Comparison of ENCODE assay signal across 14 cellular contexts in the genomic region with DNA sequence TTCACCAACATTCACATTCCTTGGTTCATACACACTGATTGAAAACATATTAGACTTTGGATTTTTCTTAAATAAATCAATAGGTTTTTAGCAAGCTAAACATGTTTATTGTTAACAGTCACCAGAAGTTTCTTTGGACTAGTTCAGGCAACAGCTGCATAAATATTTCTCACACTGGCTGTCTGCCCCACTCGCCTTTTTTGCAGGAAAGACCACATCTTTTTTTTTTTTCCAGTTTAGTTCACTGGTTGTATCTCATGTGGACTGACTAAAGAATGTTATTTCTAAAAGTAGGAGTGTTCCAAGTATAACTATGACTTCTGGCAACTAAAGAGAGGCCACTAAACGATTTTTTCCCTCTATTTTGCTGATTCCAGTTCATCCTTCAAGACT. TPM values are rescaled to one million over a fixed set of nuclear protein-coding genes. Genes with fewer than 3 reads are reported as not detected.
A peak's percentile ranks its signal among the peaks of the same experiment; 100 is the strongest.
DNase-seq lines count a peak whose midpoint lies in the region; ATAC-seq and TF ChIP-seq lines count a peak whose summit lies in the region.
"Had no signal": no experiment of that assay in that cellular context is flagged by ENCODE, and none has a peak within 500 bp of the region (broad histone marks: within the 10 kb centered on the region; RNA-seq: fewer than 3 reads in every experiment).

No MANE protein-coding gene starts in this region.

- DNase-seq in HCT116 (ENCODE audit: low read depth, low spot score) (no peak), dermis microvascular lymphatic vessel endothelial cell (ENCODE audit: low read depth in 2 of 2) (peak; percentile 47 to 77), left lobe of liver (ENCODE audit: low spot score) (no peak), stomach (no peak), NCI-H1105 treated with DMSO at 0.1 percent for 48 hours (lab: John Stamatoyannopoulos, UW) (no peak), NCI-H1436 (lab: John Stamatoyannopoulos, UW) (no peak), T-helper 9 cell (no peak), SKM-1 (lab: John Stamatoyannopoulos, UW; ENCODE audit: unreplicated experiment) (no peak)
- DNase-seq: activated CD4-positive, alpha-beta T cell treated with anti-CD3 and anti-CD28 coated beads, Interleukin-2, amount 50 U/mL, for 4 hours; activated effector memory CD4-positive, alpha-beta T cell treated with anti-CD3 and anti-CD28 coated beads, Interleukin-2, amount 50 U/mL, for 16 hours; CD4-positive, alpha-beta T cell; NCI-H2171 treated with DMSO at 0.1 percent for 48 hours; T-helper 2 cell had no signal

- no peaks in the 10 kb centered on the region for H3K79me2 ChIP-seq in HCT116 (ENCODE audit: insufficient read depth, low read length)

- POLR2A ChIA-PET in HCT116 (lab: Charles Lee), result no interaction called here

- TF ChIP-seq POLR2A in HCT116 (IDR thresholded peaks at IDR 0.05; ENCODE audit: borderline replicate concordance, extremely low read depth, insufficient read depth, insufficient read length) (no peak), stomach (IDR thresholded peaks at IDR 0.05) (no peak)

- TF ChIP-seq CTCF in HCT116 (IDR thresholded peaks at IDR 0.05 in 2 of 3, conservative IDR thresholded peaks at IDR 0.05 in 1 of 3; ENCODE audit: borderline replicate concordance in 1 of 3, insufficient read depth in 1 of 3, low read depth in 2 of 3, low read length in 2 of 3) (no peak), stomach (IDR thresholded peaks at IDR 0.05) (no peak)

- WGBS in stomach, 5 donors, result 32 to 48% (median 40%) methylated on average over 2 of the region's 2 CpGs

- CTCF ChIA-PET in HCT116 (lab: Charles Lee), result no interaction called here

- H3K27ac ChIP-seq in HCT116 (ENCODE audit: low read depth, low read length) (no peak overlapping the region), stomach (peak overlapping the region in 3 of 5 donors; percentile 22 to 56 (median 50))
- H3K27ac ChIP-seq: neural progenitor cell had no signal

- H3K4me3 ChIP-seq in HCT116 (replicated peaks in 1 of 2; ENCODE audit: low read depth in 1 of 2, low read length in 2 of 2) (no peak overlapping the region), stomach (no peak overlapping the region)
- H3K4me3 ChIP-seq: neural progenitor cell had no signal

- no peak for ATAC-seq in HCT116
- peak; percentile 27 for ATAC-seq in left lobe of liver

- H3K9me3 ChIP-seq in HCT116 (ENCODE audit: control insufficient read depth in 1 of 2, insufficient read depth in 1 of 2, low read depth in 1 of 2, low read length in 2 of 2), result no peaks in the 10 kb centered on the region
- no peaks in the 10 kb centered on the region for H3K9me3 ChIP-seq in stomach

- H3K9me2 ChIP-seq in HCT116 (ENCODE audit: insufficient read depth), result no peaks in the 10 kb centered on the region

- H3K36me3 ChIP-seq in HCT116 (ENCODE audit: control insufficient read depth in 1 of 2, insufficient read depth in 2 of 2, low read length in 2 of 2), result no peaks in the 10 kb centered on the region
- H3K36me3 ChIP-seq in stomach, result no peaks in the 10 kb centered on the region
- H3K36me3 ChIP-seq: neural progenitor cell had no signal

- peak overlapping the region; percentile 71 for H2AFZ ChIP-seq in HCT116 (ENCODE audit: low read depth, low read length, poor library complexity, severe bottlenecking)
- H2AFZ ChIP-seq: neural progenitor cell had no signal

- intact Hi-C loops in HCT116 (cut with micrococcal nuclease), result no loop called here
- intact Hi-C loops in stomach (cut with DNase I; ENCODE audit: low total_unique reads), result no loop called here

- no peak for TF ChIP-seq RAD21 in HCT116 (IDR thresholded peaks at IDR 0.05; ENCODE audit: low read depth)

- no peak overlapping the region for H3K4me2 ChIP-seq in HCT116 (ENCODE audit: low read length)
- H3K4me2 ChIP-seq: neural progenitor cell had no signal

- H3K9ac ChIP-seq in HCT116 (ENCODE audit: low read length), result no peak overlapping the region
- H3K9ac ChIP-seq: neural progenitor cell had no signal

- BruUV-seq in HCT116 (replicated peaks; lab: Mats Ljungman, UMichigan), result no TSS peak

- H3K4me1 ChIP-seq in HCT116 (ENCODE audit: control insufficient read depth in 1 of 2, insufficient read depth in 2 of 2, low read length in 2 of 2) (peaks cover 0 to 2% of the 10 kb centered on the region in 2 experiments; a peak in 1 of 4 replicates), stomach (peaks cover 10 to 55% (median 34%) of the 10 kb centered on the region in 4 donors)
- H3K4me1 ChIP-seq: neural progenitor cell had no signal

- H4K20me1 ChIP-seq in HCT116 (ENCODE audit: insufficient read depth), result no peaks in the 10 kb centered on the region

- no peak for TF ChIP-seq EP300 in stomach (IDR thresholded peaks at IDR 0.05)

- RAD21 ChIA-PET in HCT116 (lab: Charles Lee; ENCODE audit: low non-redundant PET in 1 of 2, low total read pairs in 2 of 2, uncharacterized antibody in 2 of 2, unreplicated experiment in 2 of 2), result no interaction called here

- H3K27me3 ChIP-seq in HCT116 (ENCODE audit: insufficient read depth, low read length), result no peaks in the 10 kb centered on the region
- no peaks in the 10 kb centered on the region for H3K27me3 ChIP-seq in stomach
- H3K27me3 ChIP-seq: neural progenitor cell had no signal

TF ChIP-seq in HCT116, 20 proteins besides CTCF, POLR2A, EP300 and RAD21:
- no peak for TF ChIP-seq POLR2AphosphoS5 (IDR thresholded peaks at IDR 0.05; ENCODE audit: low read depth, low read length)
- no peak for TF ChIP-seq EGR1 (IDR thresholded peaks at IDR 0.05; ENCODE audit: low read depth)
- TF ChIP-seq JUND (IDR thresholded peaks at IDR 0.05), result no peak
- TF ChIP-seq, protein P1, sequence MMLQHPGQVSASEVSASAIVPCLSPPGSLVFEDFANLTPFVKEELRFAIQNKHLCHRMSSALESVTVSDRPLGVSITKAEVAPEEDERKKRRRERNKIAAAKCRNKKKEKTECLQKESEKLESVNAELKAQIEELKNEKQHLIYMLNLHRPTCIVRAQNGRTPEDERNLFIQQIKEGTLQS (IDR thresholded peaks at IDR 0.05), result no peak
- TF ChIP-seq, protein P2, sequence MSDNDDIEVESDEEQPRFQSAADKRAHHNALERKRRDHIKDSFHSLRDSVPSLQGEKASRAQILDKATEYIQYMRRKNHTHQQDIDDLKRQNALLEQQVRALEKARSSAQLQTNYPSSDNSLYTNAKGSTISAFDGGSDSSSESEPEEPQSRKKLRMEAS (IDR thresholded peaks at IDR 0.05), result no peak
- no peak for TF ChIP-seq SIN3A (IDR thresholded peaks at IDR 0.05; ENCODE audit: low read depth)
- TF ChIP-seq ZNF274 (IDR thresholded peaks at IDR 0.05; ENCODE audit: low read depth, low read length), result no peak
- TF ChIP-seq ELF1 (IDR thresholded peaks at IDR 0.05; ENCODE audit: borderline replicate concordance, low read depth), result no peak
- TF ChIP-seq YY1 (IDR thresholded peaks at IDR 0.05; ENCODE audit: extremely low read depth, insufficient replicate concordance, low read depth, low read length), result no peak
- no peak for TF ChIP-seq CBX3 (IDR thresholded peaks at IDR 0.05; ENCODE audit: low read depth)
- TF ChIP-seq CEBPB (IDR thresholded peaks at IDR 0.05; ENCODE audit: low read depth), result no peak
- TF ChIP-seq FOSL1 (IDR thresholded peaks at IDR 0.05; ENCODE audit: low read depth), result no peak
- TF ChIP-seq ZFX (IDR thresholded peaks at IDR 0.05), result no peak
- TF ChIP-seq SRF (IDR thresholded peaks at IDR 0.05; ENCODE audit: low read depth), result no peak
- TF ChIP-seq SP1 (IDR thresholded peaks at IDR 0.05; ENCODE audit: low read depth), result no peak
- TF ChIP-seq, protein P3, sequence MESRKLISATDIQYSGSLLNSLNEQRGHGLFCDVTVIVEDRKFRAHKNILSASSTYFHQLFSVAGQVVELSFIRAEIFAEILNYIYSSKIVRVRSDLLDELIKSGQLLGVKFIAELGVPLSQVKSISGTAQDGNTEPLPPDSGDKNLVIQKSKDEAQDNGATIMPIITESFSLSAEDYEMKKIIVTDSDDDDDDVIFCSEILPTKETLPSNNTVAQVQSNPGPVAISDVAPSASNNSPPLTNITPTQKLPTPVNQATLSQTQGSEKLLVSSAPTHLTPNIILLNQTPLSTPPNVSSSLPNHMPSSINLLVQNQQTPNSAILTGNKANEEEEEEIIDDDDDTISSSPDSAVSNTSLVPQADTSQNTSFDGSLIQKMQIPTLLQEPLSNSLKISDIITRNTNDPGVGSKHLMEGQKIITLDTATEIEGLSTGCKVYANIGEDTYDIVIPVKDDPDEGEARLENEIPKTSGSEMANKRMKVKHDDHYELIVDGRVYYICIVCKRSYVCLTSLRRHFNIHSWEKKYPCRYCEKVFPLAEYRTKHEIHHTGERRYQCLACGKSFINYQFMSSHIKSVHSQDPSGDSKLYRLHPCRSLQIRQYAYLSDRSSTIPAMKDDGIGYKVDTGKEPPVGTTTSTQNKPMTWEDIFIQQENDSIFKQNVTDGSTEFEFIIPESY (IDR thresholded peaks at IDR 0.05; ENCODE audit: extremely low read depth, insufficient replicate concordance, low read length), result no peak
- TF ChIP-seq EZH2 (IDR thresholded peaks at IDR 0.05), result no peak

RNA-seq across cellular contexts. Expression of a gene that starts 31.1 kb away (rescaled TPM):
- total RNA-seq in HCT116 (2021; ENCODE audit: unreplicated experiment) (1.5 TPM), dermis microvascular lymphatic vessel endothelial cell (105 and 319 TPM in 2 replicates), left lobe of liver (151 TPM), stomach (100 to 1,000 TPM in 3 of 5 donors, 10 to 100 TPM in 2; 60.7 to 147 (median 104) TPM)
- 0.17 and 0.25 TPM in 2 replicates for polyA plus RNA-seq in HCT116 (2012)
- polyA plus RNA-seq in stomach, result 10 to 100 TPM; 21.3 to 72.3 (median 65.5) TPM

Comparison
In these comparisons a context has a peak if more than half of its experiments do, and no peak if none do; other contexts are left out.
1. DNase-seq: peak in dermis microvascular lymphatic vessel endothelial cell (2 of 2); none in HCT116 (single experiment), left lobe of liver (single experiment), stomach (single experiment), NCI-H1105 treated with DMSO at 0.1 percent for 48 hours (single experiment), NCI-H1436 (single experiment), T-helper 9 cell (single experiment) and SKM-1 (single experiment).
2. RNA of a gene that starts 31.1 kb away (total RNA-seq): 151 TPM in left lobe of liver (single experiment), 105 to 319 TPM in dermis microvascular lymphatic vessel endothelial cell and 60.7 to 147 TPM in stomach; 1.5 TPM in HCT116 (single experiment); every median in the first group is over 10 times any median in the second.